Comparison of ENCODE assay signal across 24 cellular contexts in the genomic region with DNA sequence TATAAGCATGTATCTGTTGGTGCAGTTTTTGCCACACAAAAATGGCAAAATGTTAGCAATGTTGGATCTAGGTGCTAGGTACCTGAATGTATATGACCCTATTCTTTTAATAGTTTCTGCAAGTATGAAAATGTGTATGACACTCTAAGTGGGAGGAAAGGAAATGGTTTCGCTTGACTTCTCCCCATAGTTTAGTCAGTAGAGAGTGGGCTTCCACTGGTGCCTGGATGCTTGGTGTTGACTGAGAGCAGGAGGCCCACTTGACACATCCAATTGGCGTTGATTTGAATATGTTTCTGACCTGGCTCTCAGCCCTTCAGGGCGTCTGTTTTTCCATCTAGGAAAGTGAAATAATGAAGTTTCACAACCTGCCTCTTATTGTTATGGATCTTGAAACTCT. TPM values are rescaled to one million over a fixed set of nuclear protein-coding genes. Genes with fewer than 3 reads are reported as not detected.
DNase-seq lines count a peak whose midpoint lies in the region; ATAC-seq lines count a peak whose summit lies in the region.
"Had no signal": no experiment of that assay in that cellular context is flagged by ENCODE, and none has a peak within 500 bp of the region (broad histone marks: within the 10 kb centered on the region; RNA-seq: fewer than 3 reads in every experiment).

No MANE protein-coding gene starts in this region.

- no peaks in the 10 kb centered on the region for H3K36me3 Mint-ChIP-seq in activated T-cell treated with anti-CD3 and anti-CD28 coated beads, Interleukin-2, amount 50 U/mL, for 4 hours (ENCODE audit: insufficient read depth)
- H3K36me3 Mint-ChIP-seq: naive thymus-derived CD8-positive, alpha-beta T cell had no signal

- no peaks in the 10 kb centered on the region for H3K9me3 Mint-ChIP-seq in activated T-cell treated with anti-CD3 and anti-CD28 coated beads, Interleukin-2, amount 50 U/mL, for 4 hours
- H3K9me3 Mint-ChIP-seq: GM23338; memory B cell; naive thymus-derived CD8-positive, alpha-beta T cell had no signal

- no peaks in the 10 kb centered on the region for H3K4me1 Mint-ChIP-seq in activated T-cell treated with anti-CD3 and anti-CD28 coated beads, Interleukin-2, amount 50 U/mL, for 4 hours (ENCODE audit: low read depth)
- H3K4me1 Mint-ChIP-seq: GM23338 had no signal

- H3K4me3 Mint-ChIP-seq in activated T-cell treated with anti-CD3 and anti-CD28 coated beads, Interleukin-2, amount 50 U/mL, for 4 hours = no peak overlapping the region
- H3K4me3 Mint-ChIP-seq: GM23338; memory B cell; naive thymus-derived CD8-positive, alpha-beta T cell had no signal

- DNase-seq in activated T-cell treated with anti-CD3 and anti-CD28 coated beads, Interleukin-2, amount 50 U/mL, for 4 hours = no peak
- DNase-seq in activated gamma-delta T cell (lab: John Stamatoyannopoulos, UW) (no peak), SK-N-DZ (ENCODE audit: low spot score) (no peak)
- DNase-seq: activated CD4-positive, CD25-positive, alpha-beta regulatory T cell treated with anti-CD3 and anti-CD28 coated beads, Interleukin-2, amount 50 U/mL, for 72 hours; activated naive CD4-positive, alpha-beta T cell treated with Interleukin-2 at 50 U/mL for 16 hours; colonic mucosa; hippocampal formation; KG1; naive thymus-derived CD8-positive, alpha-beta T cell; NCI-H1048; NCI-H2107; NCI-H69; posterior cingulate gyrus; SK-N-SH had no signal

- peaks cover 2% of the 10 kb centered on the region for H3K27me3 Mint-ChIP-seq in activated T-cell treated with anti-CD3 and anti-CD28 coated beads, Interleukin-2, amount 50 U/mL, for 4 hours (ENCODE audit: low read depth)

- ATAC-seq in GM18498 (IDR thresholded peaks at IDR 0.05; ENCODE audit: unreplicated experiment) = peak; percentile 69
- peak; percentile 55 for ATAC-seq in GM19455 (IDR thresholded peaks at IDR 0.05; ENCODE audit: unreplicated experiment)
- ATAC-seq in HG02870 (IDR thresholded peaks at IDR 0.05; ENCODE audit: unreplicated experiment) = peak; percentile 64
- peak; percentile 77 for ATAC-seq in HG03575 (IDR thresholded peaks at IDR 0.05; ENCODE audit: extremely low read depth, insufficient number of reproducible peaks, low FRiP score, unreplicated experiment)
- no peak for ATAC-seq in activated T-cell treated with anti-CD3 and anti-CD28 coated beads, Interleukin-2, amount 50 U/mL, for 4 hours
- ATAC-seq in HG03457 (IDR thresholded peaks at IDR 0.05; ENCODE audit: unreplicated experiment) = no peak
- ATAC-seq: GM23338; naive thymus-derived CD8-positive, alpha-beta T cell; Panc1 had no signal

RNA-seq across cellular contexts. Expression of a gene that starts 41.8 kb away (rescaled TPM):
- not detected for total RNA-seq in activated T-cell treated with anti-CD3 and anti-CD28 coated beads, Interleukin-2, amount 50 U/mL, for 4 hours
- polyA plus RNA-seq in SK-N-DZ (2014; cell fraction: cytosol; rRNA removed) = not detected in 2 replicates
- not detected in 2 replicates for polyA plus RNA-seq in SK-N-DZ (2014; cell fraction: nucleus; rRNA removed)
- total RNA-seq: Daoy; kidney epithelial cell; naive thymus-derived CD8-positive, alpha-beta T cell had no signal
- polyA plus RNA-seq: naive thymus-derived CD8-positive, alpha-beta T cell; SK-N-SH had no signal

RNA-seq across cellular contexts. Expression of a gene that starts 56.2 kb away (rescaled TPM):
- under 1 TPM in 1 of 3 donors, not detected in 2; 0.19 TPM for total RNA-seq in activated T-cell treated with anti-CD3 and anti-CD28 coated beads, Interleukin-2, amount 50 U/mL, for 4 hours
- not detected in 2 replicates for polyA plus RNA-seq in SK-N-DZ (2014; cell fraction: cytosol; rRNA removed)
- polyA plus RNA-seq in SK-N-DZ (2014; cell fraction: nucleus; rRNA removed) = 0.19 and 0.57 TPM in 2 replicates
- total RNA-seq: Daoy, GM23338, kidney epithelial cell had no signal
- polyA plus RNA-seq: GM23338; naive thymus-derived CD8-positive, alpha-beta T cell had no signal

Comparison
In these comparisons a context has a peak if more than half of its experiments do, and no peak if none do; other contexts are left out.
1. ATAC-seq: peak in GM18498 (single experiment), GM19455 (single experiment), HG02870 (single experiment) and HG03575 (single experiment); none in activated T-cell treated with anti-CD3 and anti-CD28 coated beads, Interleukin-2, amount 50 U/mL, for 4 hours (0 of 2) and HG03457 (single experiment).